25 cellular contexts compared by ENCODE assay signal in genomic region chr3:115853083-115853482, GRCh38.
"Had no signal": no experiment of that assay in that cellular context is flagged by ENCODE, and none has a peak within 500 bp of the region (broad histone marks: within the 10 kb centered on the region; RNA-seq: fewer than 3 reads in every experiment).

No MANE protein-coding gene starts in this region.

- H3K9me3 Mint-ChIP-seq: dendritic cell treated with granulocyte-macrophage colony-stimulating factor and Interleukin-4, amounts not matched to agents 40 ng/mL and 50 ng/mL, for 4 days; effector memory CD8-positive, alpha-beta T cell; endodermal cell; mesothelial cell of epicardium had no signal

- H3K4me1 ChIP-seq: colonic mucosa, esophagus squamous epithelium, gastrocnemius medialis, heart right ventricle, left lung had no signal

- H3K27me3 Mint-ChIP-seq: dendritic cell treated with granulocyte-macrophage colony-stimulating factor and Interleukin-4, amounts not matched to agents 40 ng/mL and 50 ng/mL, for 4 days had no signal

- H3K36me3 ChIP-seq: colonic mucosa, esophagus squamous epithelium, gastrocnemius medialis, heart right ventricle, left lung, lower lobe of right lung had no signal

- H3K4me3 ChIP-seq: colonic mucosa, esophagus squamous epithelium, gastrocnemius medialis, heart right ventricle, left lung, lower lobe of right lung, mucosa of descending colon had no signal

- H3K36me3 Mint-ChIP-seq: mesothelial cell of epicardium, naive B cell had no signal

- H3K4me1 Mint-ChIP-seq: mesothelial cell of epicardium, naive B cell had no signal

- H3K9me3 ChIP-seq: colonic mucosa, esophagus squamous epithelium, gastrocnemius medialis, heart right ventricle, left lung, lower lobe of right lung, mucosa of descending colon had no signal

- DNase-seq: colonic mucosa; cortex of kidney; effector CD8-positive, alpha-beta T cell; effector memory CD8-positive, alpha-beta T cell; endodermal cell; erythroblast; esophagus squamous epithelium; foreskin fibroblast; foreskin melanocyte; gastrocnemius medialis; glutamatergic neuron; head of caudate nucleus; heart right ventricle; hippocampal formation; left cardiac atrium; left lung; left ventricle myocardium superior; lower lobe of right lung; mesenchymal stem cell; mucosa of descending colon; naive B cell had no signal

- ATAC-seq: effector memory CD8-positive, alpha-beta T cell; esophagus mucosa; gastrocnemius medialis; heart right ventricle; left cardiac atrium; left lung; left ventricle myocardium superior; lower lobe of right lung; mucosa of descending colon had no signal

- H3K27ac Mint-ChIP-seq: dendritic cell treated with granulocyte-macrophage colony-stimulating factor and Interleukin-4, amounts not matched to agents 40 ng/mL and 50 ng/mL, for 4 days; effector memory CD8-positive, alpha-beta T cell; endodermal cell; mesothelial cell of epicardium; naive B cell had no signal

- H3K4me3 Mint-ChIP-seq: dendritic cell treated with granulocyte-macrophage colony-stimulating factor and Interleukin-4, amounts not matched to agents 40 ng/mL and 50 ng/mL, for 4 days; effector memory CD8-positive, alpha-beta T cell; endodermal cell; mesothelial cell of epicardium; naive B cell had no signal

- H3K27ac ChIP-seq: colonic mucosa, epithelial cell of prostate, esophagus squamous epithelium, gastrocnemius medialis, heart right ventricle, left lung, lower lobe of right lung had no signal

- H3K27me3 ChIP-seq: colonic mucosa, esophagus squamous epithelium, gastrocnemius medialis, left lung had no signal
